Comparison of ENCODE assay signal across 9 cellular contexts in the genomic region with DNA sequence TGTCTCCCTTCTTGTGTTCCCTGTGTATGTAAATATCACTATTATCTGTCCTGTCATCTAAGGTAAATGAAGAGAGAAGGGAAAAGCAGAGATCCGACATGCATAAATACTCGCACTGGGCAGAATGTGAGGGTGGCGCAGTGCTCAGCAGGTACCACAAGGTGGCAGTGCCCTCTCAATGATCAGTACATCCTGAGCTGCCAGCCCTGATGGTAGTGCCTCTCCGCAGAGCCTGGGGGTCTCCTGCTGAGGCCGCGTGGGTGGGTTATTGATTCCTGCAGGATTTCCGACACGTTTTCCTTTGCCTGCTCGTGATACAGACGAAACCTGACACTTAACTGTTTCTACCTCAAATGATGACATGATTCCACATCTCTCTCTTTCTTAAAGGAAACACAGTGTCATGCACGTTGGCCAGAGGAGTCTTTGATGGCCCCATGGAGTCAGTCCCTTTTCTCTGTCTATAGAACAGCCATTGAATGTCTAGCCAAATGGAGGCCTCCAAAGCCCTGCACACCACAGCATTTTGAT. TPM values are rescaled to one million over a fixed set of nuclear protein-coding genes. Genes with fewer than 3 reads are reported as not detected.
DNase-seq lines count a peak whose midpoint lies in the region; ATAC-seq and TF ChIP-seq lines count a peak whose summit lies in the region.
"Had no signal": no experiment of that assay in that cellular context is flagged by ENCODE, and none has a peak within 500 bp of the region (broad histone marks: within the 10 kb centered on the region; RNA-seq: fewer than 3 reads in every experiment).

No MANE protein-coding gene starts in this region.

- CTCF ChIA-PET in CD8-positive, alpha-beta T cell (lab: Charles Lee) = interaction anchor here (0.6 to 13.4 kb wide), 24 partner anchors 10 to 289 kb away, joined by 3 to 358 read pairs (median 4); no protein-coding TSS in a partner anchor
- CTCF ChIA-PET in activated CD8-positive, alpha-beta T cell treated with anti-CD3 and anti-CD28 coated beads for 36 hours (lab: Charles Lee) = interaction anchor here (0.6 to 12.7 kb wide), 28 partner anchors 9 to 273 kb away, joined by 3 to 282 read pairs (median 4); a partner anchor contains a TSS

- H3K9me3 ChIP-seq in CD8-positive, alpha-beta T cell (ENCODE audit: low read length) = no peaks in the 10 kb centered on the region
- no peaks in the 10 kb centered on the region for H3K9me3 ChIP-seq in effector memory CD4-positive, alpha-beta T cell (ENCODE audit: control insufficient read depth, low read length)

- peaks cover 11% of the 10 kb centered on the region for H3K4me1 Mint-ChIP-seq in CD8-positive, alpha-beta T cell (ENCODE audit: low read depth)
- H3K4me1 Mint-ChIP-seq in activated CD8-positive, alpha-beta T cell treated with anti-CD3 and anti-CD28 coated beads for 36 hours (ENCODE audit: low read depth) = peaks cover 15% of the 10 kb centered on the region
- no peaks in the 10 kb centered on the region for H3K4me1 Mint-ChIP-seq in mesothelial cell of epicardium

- H3K9me3 Mint-ChIP-seq in CD8-positive, alpha-beta T cell = no peaks in the 10 kb centered on the region
- no peaks in the 10 kb centered on the region for H3K9me3 Mint-ChIP-seq in activated CD8-positive, alpha-beta T cell treated with anti-CD3 and anti-CD28 coated beads for 36 hours
- H3K9me3 Mint-ChIP-seq in mesothelial cell of epicardium = no peaks in the 10 kb centered on the region
- H3K9me3 Mint-ChIP-seq: activated naive CD4-positive, alpha-beta T cell treated with anti-CD3 and anti-CD28 coated beads, Interleukin-2, amount 50 U/mL, for 24 hours had no signal

- no peak overlapping the region for H3K4me3 Mint-ChIP-seq in CD8-positive, alpha-beta T cell
- H3K4me3 Mint-ChIP-seq in activated CD8-positive, alpha-beta T cell treated with anti-CD3 and anti-CD28 coated beads for 36 hours = no peak overlapping the region
- H3K4me3 Mint-ChIP-seq in mesothelial cell of epicardium = no peak overlapping the region
- H3K4me3 Mint-ChIP-seq: activated naive CD4-positive, alpha-beta T cell treated with anti-CD3 and anti-CD28 coated beads, Interleukin-2, amount 50 U/mL, for 24 hours had no signal

- peak; percentile 98 for TF ChIP-seq CTCF in CD8-positive, alpha-beta T cell (IDR thresholded peaks at IDR 0.05)
- peak; percentile 97 for TF ChIP-seq CTCF in activated CD8-positive, alpha-beta T cell treated with anti-CD3 and anti-CD28 coated beads for 36 hours (IDR thresholded peaks at IDR 0.05)
- peak; percentile 81 for TF ChIP-seq CTCF in mesothelial cell of epicardium (IDR thresholded peaks at IDR 0.05; ENCODE audit: unreplicated experiment)

- H3K36me3 Mint-ChIP-seq in CD8-positive, alpha-beta T cell = no peaks in the 10 kb centered on the region
- no peaks in the 10 kb centered on the region for H3K36me3 Mint-ChIP-seq in activated CD8-positive, alpha-beta T cell treated with anti-CD3 and anti-CD28 coated beads for 36 hours (ENCODE audit: low read depth)
- no peaks in the 10 kb centered on the region for H3K36me3 Mint-ChIP-seq in mesothelial cell of epicardium
- H3K36me3 Mint-ChIP-seq: activated naive CD4-positive, alpha-beta T cell treated with anti-CD3 and anti-CD28 coated beads, Interleukin-2, amount 50 U/mL, for 24 hours had no signal

- no peaks in the 10 kb centered on the region for H3K27me3 ChIP-seq in CD8-positive, alpha-beta T cell (ENCODE audit: insufficient read depth, low read length)
- H3K27me3 ChIP-seq in effector memory CD4-positive, alpha-beta T cell (replicated peaks; ENCODE audit: control insufficient read depth, insufficient read depth, low read length, poor library complexity, severe bottlenecking) = no peaks in the 10 kb centered on the region

- DNase-seq in CD8-positive, alpha-beta T cell = peak; percentile 53 to 82 (median 74)
- DNase-seq in NCI-H748 treated with DMSO at 0.1 percent for 48 hours (lab: John Stamatoyannopoulos, UW) (peak; percentile 58), mesothelial cell of epicardium (ENCODE audit: low spot score in 2 of 2, unreplicated experiment in 2 of 2) (peak; percentile 43 to 76)
- DNase-seq in activated CD8-positive, alpha-beta T cell treated with anti-CD3 and anti-CD28 coated beads for 36 hours = peak; percentile 85
- DNase-seq in effector memory CD4-positive, alpha-beta T cell = peak; percentile 23 to 53 (median 38)
- peak; percentile 46 to 53 for DNase-seq in stimulated activated CD8-positive, alpha-beta memory T cell treated with anti-CD3 and anti-CD28 coated beads, Interleukin-2, amount 100 ng/mL, for 1 hour (ENCODE audit: low read depth in 2 of 2)

- no peaks in the 10 kb centered on the region for H3K36me3 ChIP-seq in CD8-positive, alpha-beta T cell (ENCODE audit: insufficient read depth, low read length)
- H3K36me3 ChIP-seq in effector memory CD4-positive, alpha-beta T cell (ENCODE audit: control insufficient read depth, insufficient read depth, low read length) = no peaks in the 10 kb centered on the region

- no peak overlapping the region for H3K27ac ChIP-seq in CD8-positive, alpha-beta T cell (ENCODE audit: low read depth, low read length)
- no peak overlapping the region for H3K27ac ChIP-seq in effector memory CD4-positive, alpha-beta T cell (ENCODE audit: insufficient read depth, low read length, poor library complexity, severe bottlenecking)

- no peaks in the 10 kb centered on the region for H3K4me1 ChIP-seq in CD8-positive, alpha-beta T cell (ENCODE audit: insufficient read depth, low read length)
- H3K4me1 ChIP-seq in effector memory CD4-positive, alpha-beta T cell (ENCODE audit: control insufficient read depth, insufficient read depth, low read length, poor library complexity, severe bottlenecking) = no peaks in the 10 kb centered on the region

- intact Hi-C loops in CD8-positive, alpha-beta T cell (cut with DNase I, micrococcal nuclease) = loop anchor here (1.0 to 5.0 kb wide), 5 partner anchors 63 to 273 kb away; a partner anchor contains a TSS
- intact Hi-C loops in activated CD8-positive, alpha-beta T cell treated with anti-CD3 and anti-CD28 coated beads for 36 hours (cut with micrococcal nuclease) = loop anchor here (2.0 to 5.0 kb wide), 3 partner anchors 68 to 272 kb away; no protein-coding TSS in a partner anchor

- H3K4me3 ChIP-seq in CD8-positive, alpha-beta T cell (ENCODE audit: low read depth, low read length) = no peak overlapping the region
- no peak overlapping the region for H3K4me3 ChIP-seq in effector memory CD4-positive, alpha-beta T cell (ENCODE audit: insufficient read depth, low read depth, low read length, poor library complexity, severe bottlenecking)

- POLR2A ChIA-PET in CD8-positive, alpha-beta T cell (lab: Charles Lee) = interaction anchor here (3.4 kb wide), 1 partner anchor 273 kb away, joined by 11 read pairs; no protein-coding TSS in a partner anchor
- POLR2A ChIA-PET in activated CD8-positive, alpha-beta T cell treated with anti-CD3 and anti-CD28 coated beads for 36 hours (lab: Charles Lee) = no interaction called here

- peaks cover 23% of the 10 kb centered on the region for H3K27me3 Mint-ChIP-seq in CD8-positive, alpha-beta T cell (ENCODE audit: low read depth)
- H3K27me3 Mint-ChIP-seq in activated CD8-positive, alpha-beta T cell treated with anti-CD3 and anti-CD28 coated beads for 36 hours = peaks cover 24% of the 10 kb centered on the region
- H3K27me3 Mint-ChIP-seq in mesothelial cell of epicardium (ENCODE audit: low read depth) = peaks cover 63% of the 10 kb centered on the region

- H3K27ac Mint-ChIP-seq in CD8-positive, alpha-beta T cell = no peak overlapping the region
- no peak overlapping the region for H3K27ac Mint-ChIP-seq in activated CD8-positive, alpha-beta T cell treated with anti-CD3 and anti-CD28 coated beads for 36 hours
- H3K27ac Mint-ChIP-seq in mesothelial cell of epicardium = no peak overlapping the region
- H3K27ac Mint-ChIP-seq: activated naive CD4-positive, alpha-beta T cell treated with anti-CD3 and anti-CD28 coated beads, Interleukin-2, amount 50 U/mL, for 24 hours had no signal

- ATAC-seq in CD8-positive, alpha-beta T cell = peak; percentile 97
- peak; percentile 92 for ATAC-seq in GM19395 (IDR thresholded peaks at IDR 0.05; ENCODE audit: unreplicated experiment)
- ATAC-seq in HG03439 (IDR thresholded peaks at IDR 0.05; ENCODE audit: unreplicated experiment) = peak; percentile 80
- ATAC-seq in activated CD8-positive, alpha-beta T cell treated with anti-CD3 and anti-CD28 coated beads for 36 hours = peak; percentile 94

RNA-seq across cellular contexts. Expression of a gene that starts 19.8 kb away (rescaled TPM):
- not detected for total RNA-seq in CD8-positive, alpha-beta T cell
- not detected for total RNA-seq in activated CD8-positive, alpha-beta T cell treated with anti-CD3 and anti-CD28 coated beads for 36 hours
- not detected in 3 replicates for total RNA-seq in mesothelial cell of epicardium

RNA-seq across cellular contexts. Expression of a gene that starts 23.3 kb away (rescaled TPM):
- total RNA-seq in CD8-positive, alpha-beta T cell = not detected
- total RNA-seq in activated CD8-positive, alpha-beta T cell treated with anti-CD3 and anti-CD28 coated beads for 36 hours = not detected
- not detected in 3 replicates for total RNA-seq in mesothelial cell of epicardium

RNA-seq across cellular contexts. Expression of a gene that starts 39.3 kb away (rescaled TPM):
- not detected for total RNA-seq in CD8-positive, alpha-beta T cell
- not detected for total RNA-seq in activated CD8-positive, alpha-beta T cell treated with anti-CD3 and anti-CD28 coated beads for 36 hours
- not detected in 3 replicates for total RNA-seq in mesothelial cell of epicardium
